Comparison of ENCODE assay signal across 7 cellular contexts in genomic region chr15:51077565-51078153, GRCh38. TPM values are rescaled to one million over a fixed set of nuclear protein-coding genes. Genes with fewer than 3 reads are reported as not detected.
DNase-seq lines count a peak whose midpoint lies in the region; ATAC-seq, FAIRE-seq and TF ChIP-seq lines count a peak whose summit lies in the region.

No MANE protein-coding gene starts in this region.

- H3K9ac ChIP-seq in astrocyte (ENCODE audit: low read length) = peak overlapping the region; percentile 55

- no peaks in the 10 kb centered on the region for H4K20me1 ChIP-seq in astrocyte (ENCODE audit: insufficient read depth, low read length)

- H3K36me3 ChIP-seq in Peyer's patch (no peaks in the 10 kb centered on the region), astrocyte (ENCODE audit: insufficient read depth, low read length) (no peaks in the 10 kb centered on the region)

- H3K9me3 ChIP-seq in Peyer's patch (no peaks in the 10 kb centered on the region), astrocyte (ENCODE audit: insufficient read depth, low read depth, low read length) (no peaks in the 10 kb centered on the region)

- H3K27me3 ChIP-seq in Peyer's patch = no peaks in the 10 kb centered on the region
- H3K27me3 ChIP-seq in astrocyte (ENCODE audit: insufficient read depth, low read length) = peaks cover 15% of the 10 kb centered on the region

- ATAC-seq in GM21447 (IDR thresholded peaks at IDR 0.05; ENCODE audit: unreplicated experiment) (peak; percentile 45), left colon (peak; percentile 35)

- H3K27ac ChIP-seq in Peyer's patch (peak overlapping the region; percentile 2 to 49 (median 38)), astrocyte (ENCODE audit: low read depth, low read length) (no peak overlapping the region)

- H2AFZ ChIP-seq in astrocyte (ENCODE audit: low read depth, low read length) = peak overlapping the region; percentile 75

- no peak for TF ChIP-seq POLR2A in Peyer's patch (IDR thresholded peaks at IDR 0.05)

- intact Hi-C loops in left colon (cut with DNase I, micrococcal nuclease) = no loop called here

- H3K4me3 Mint-ChIP-seq in astrocyte (ENCODE audit: unreplicated experiment) = no peak overlapping the region

- H3K4me3 ChIP-seq in Peyer's patch (peak overlapping the region; percentile 13 to 41 (median 32)), astrocyte (ENCODE audit: insufficient read depth, low read depth, low read length) (peak overlapping the region; percentile 33)

- H3K4me1 ChIP-seq in Peyer's patch (no peaks in the 10 kb centered on the region), astrocyte (ENCODE audit: insufficient read depth, low read length) (peaks cover 4% of the 10 kb centered on the region)

- H3K36me3 Mint-ChIP-seq in astrocyte (ENCODE audit: low read depth, unreplicated experiment) = peaks cover 5% of the 10 kb centered on the region

- peaks cover 10% of the 10 kb centered on the region for H3K4me1 Mint-ChIP-seq in astrocyte (ENCODE audit: low read depth, unreplicated experiment)

- peak overlapping the region; percentile 81 for H3K4me2 ChIP-seq in astrocyte (ENCODE audit: low read length)

- FAIRE-seq in astrocyte (lab: Jason Lieb, UNC) = no peak

- H3K27ac Mint-ChIP-seq in astrocyte (ENCODE audit: unreplicated experiment) = no peak overlapping the region

- H3K9me3 Mint-ChIP-seq in astrocyte (ENCODE audit: unreplicated experiment) = peaks cover 4% of the 10 kb centered on the region

- DNase-seq in Peyer's patch = peak; percentile 62 to 83 (median 66)
- DNase-seq in astrocyte (ENCODE audit: low read depth) = no peak
- peak; percentile 45 to 68 for DNase-seq in left colon
- DNase-seq in stimulated activated CD8-positive, alpha-beta memory T cell treated with anti-CD3 and anti-CD28 coated beads, Interleukin-12 subunit alpha, Interleukin-12 subunit beta, amount 100 ng/mL, for 24 hours (ENCODE audit: extremely low read depth) = peak; percentile 31
- no peak for DNase-seq in mesenteric fat pad (ENCODE audit: low spot score)
- no peak for DNase-seq in NCI-H446 treated with DMSO at 0.1 percent for 48 hours (lab: John Stamatoyannopoulos, UW)

- H3K27me3 Mint-ChIP-seq in astrocyte (ENCODE audit: low read depth, unreplicated experiment) = peaks cover 16% of the 10 kb centered on the region

- TF ChIP-seq CTCF in Peyer's patch (IDR thresholded peaks at IDR 0.05) (no peak), astrocyte (IDR thresholded peaks at IDR 0.05; ENCODE audit: insufficient read depth, low read depth, low read length) (no peak)

- H3K79me2 ChIP-seq in astrocyte (ENCODE audit: insufficient read depth, low read length) = no peaks in the 10 kb centered on the region

RNA-seq across cellular contexts. Expression of gene TNFAIP8L3, which starts 17.0 kb away (rescaled TPM):
- total RNA-seq in Peyer's patch (1 to 10 TPM; 3.2 to 5.8 (median 4.0) TPM), astrocyte (1.1 and 1.8 TPM in 2 replicates), left colon (10 to 100 TPM in 1 of 2 donors, 1 to 10 TPM in 1; 9.7 to 12.7 TPM), mesenteric fat pad (7.4 TPM)

Comparison
In these comparisons a context has a peak if more than half of its experiments do, and no peak if none do; other contexts are left out.
1. DNase-seq: peak in Peyer's patch (3 of 3), left colon (2 of 2) and stimulated activated CD8-positive, alpha-beta memory T cell treated with anti-CD3 and anti-CD28 coated beads, Interleukin-12 subunit alpha, Interleukin-12 subunit beta, amount 100 ng/mL, for 24 hours (single experiment); none in astrocyte (single experiment), mesenteric fat pad (single experiment) and NCI-H446 treated with DMSO at 0.1 percent for 48 hours (single experiment).